8 cellular contexts compared by ENCODE assay signal in genomic region chr4:77994194-77994721, GRCh38.
DNase-seq lines count a peak whose midpoint lies in the region; ATAC-seq and TF ChIP-seq lines count a peak whose summit lies in the region.

No MANE protein-coding gene starts in this region.

- H3K36me3 ChIP-seq in BE2C (no peaks in the 10 kb centered on the region), MG63 (no peaks in the 10 kb centered on the region), neural progenitor cell (no peaks in the 10 kb centered on the region)

- H3K4me1 ChIP-seq in BE2C (peaks cover 40% of the 10 kb centered on the region), neural progenitor cell (no peaks in the 10 kb centered on the region)

- H3K9me3 Mint-ChIP-seq in neural progenitor cell, result no peaks in the 10 kb centered on the region

- H3K4me3 ChIP-seq in BE2C (ENCODE audit: low read depth, low read length) (no peak overlapping the region), MG63 (no peak overlapping the region), epithelial cell of proximal tubule (ENCODE audit: low read depth, low read length) (no peak overlapping the region), neural progenitor cell (no peak overlapping the region)

- no peak overlapping the region for H3K27ac ChIP-seq in neural progenitor cell

- H3K9me3 ChIP-seq in BE2C (no peaks in the 10 kb centered on the region), MG63 (no peaks in the 10 kb centered on the region), neural progenitor cell (ENCODE audit: low read depth) (no peaks in the 10 kb centered on the region)

- no peak overlapping the region for H3K27ac Mint-ChIP-seq in neural progenitor cell

- no peaks in the 10 kb centered on the region for H3K36me3 Mint-ChIP-seq in neural progenitor cell

- H3F3A ChIP-seq in neural progenitor cell (ENCODE audit: low read depth), result no peaks in the 10 kb centered on the region

- H2AFZ ChIP-seq in neural progenitor cell (replicated peaks), result peak overlapping the region; percentile 71

- no peaks in the 10 kb centered on the region for H3K27me3 Mint-ChIP-seq in neural progenitor cell (ENCODE audit: insufficient read depth, low read depth)

- peak; percentile 71 for DNase-seq in BE2C
- peak; percentile 15 for DNase-seq in MG63
- no peak for DNase-seq in epithelial cell of proximal tubule (ENCODE audit: low read depth)
- DNase-seq in neural progenitor cell (ENCODE audit: low spot score), result peak; percentile 85
- no peak for DNase-seq in DMS53 (lab: John Stamatoyannopoulos, UW)
- DNase-seq in ureter (ENCODE audit: low spot score), result no peak

- H3K4me3 Mint-ChIP-seq in neural progenitor cell, result no peak overlapping the region

- no peak overlapping the region for H3K9ac ChIP-seq in neural progenitor cell

- H4K20me1 ChIP-seq in neural progenitor cell (ENCODE audit: low read depth), result no peaks in the 10 kb centered on the region

- H3K79me2 ChIP-seq in neural progenitor cell (ENCODE audit: low read depth), result no peaks in the 10 kb centered on the region

- peak; percentile 72 for ATAC-seq in GM19463 (IDR thresholded peaks at IDR 0.05; ENCODE audit: unreplicated experiment)
- no peak for ATAC-seq in activated CD4-positive, CD25-positive, alpha-beta regulatory T cell treated with anti-CD3 and anti-CD28 coated beads, Interleukin-2, amount 50 U/mL, for 24 hours

- peaks cover 17% of the 10 kb centered on the region for H3K4me1 Mint-ChIP-seq in neural progenitor cell

- no peaks in the 10 kb centered on the region for H3K27me3 ChIP-seq in BE2C
- H3K27me3 ChIP-seq in MG63, result no peaks in the 10 kb centered on the region
- no peaks in the 10 kb centered on the region for H3K27me3 ChIP-seq in neural progenitor cell

- TF ChIP-seq CTCF in BE2C (IDR thresholded peaks at IDR 0.05; ENCODE audit: low read depth, low read length) (peak; percentile 88), epithelial cell of proximal tubule (conservative IDR thresholded peaks at IDR 0.05; ENCODE audit: low read depth, low read length) (peak; percentile 79), neural progenitor cell (IDR thresholded peaks at IDR 0.05) (peak; percentile 78)

- no peak overlapping the region for H3K4me2 ChIP-seq in neural progenitor cell

Comparison
In these comparisons a context has a peak if more than half of its experiments do, and no peak if none do; other contexts are left out.
1. DNase-seq: peak in BE2C (single experiment), MG63 (single experiment) and neural progenitor cell (single experiment); none in epithelial cell of proximal tubule (single experiment), DMS53 (single experiment) and ureter (single experiment).
2. Peak in every context shown above with its lines, with median percentiles within 50 percentile points of each other: CTCF ChIP-seq.